ENCODE assay signal across 13 cellular contexts in the genomic region with DNA sequence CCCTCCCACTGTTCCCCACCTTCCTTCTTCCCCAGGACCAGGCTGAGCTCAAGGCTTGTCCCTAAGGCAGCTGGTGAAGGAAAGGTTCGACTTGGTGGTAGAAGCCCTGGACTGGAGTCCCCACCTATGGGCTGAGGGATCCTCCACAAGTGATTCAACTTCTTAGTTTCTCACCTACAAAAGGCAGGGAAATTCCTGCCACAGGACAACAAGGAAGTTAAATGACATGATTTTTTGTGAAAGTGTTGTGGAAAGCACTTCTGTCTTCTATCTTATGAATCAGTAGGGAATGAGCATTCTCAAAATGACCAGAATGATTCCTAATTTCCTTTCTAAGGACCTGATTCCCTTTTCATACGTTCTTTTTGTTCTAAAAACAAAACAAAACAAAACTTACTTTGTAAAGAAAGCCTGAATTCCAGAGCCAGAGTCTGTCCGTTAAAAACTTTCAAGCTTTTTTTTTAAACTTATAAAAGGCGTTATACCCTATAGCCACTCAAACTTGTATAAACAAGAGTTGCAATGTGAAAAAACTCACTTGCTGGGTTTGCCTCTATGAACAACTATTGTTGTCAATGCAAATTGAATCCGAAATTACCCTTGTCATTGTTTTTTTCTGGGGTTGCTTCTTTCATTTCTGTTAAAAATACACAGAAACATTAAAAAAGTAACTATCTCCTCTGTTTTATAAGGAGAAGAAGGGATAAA. TPM values are rescaled to one million over a fixed set of nuclear protein-coding genes. Genes with fewer than 3 reads are reported as not detected.
DNase-seq lines count a peak whose midpoint lies in the region; ATAC-seq, FAIRE-seq and TF ChIP-seq lines count a peak whose summit lies in the region.
"Had no signal": no experiment of that assay in that cellular context is flagged by ENCODE, and none has a peak within 500 bp of the region (broad histone marks: within the 10 kb centered on the region; RNA-seq: fewer than 3 reads in every experiment).

No MANE protein-coding gene starts in this region.

- H2BK5ac ChIP-seq in mesenchymal stem cell (ENCODE audit: low read depth, low read length, poor library complexity, severe bottlenecking), result no peak overlapping the region

- no peak overlapping the region for H2AFZ ChIP-seq in mesenchymal stem cell (ENCODE audit: low read depth, low read length)

- peak overlapping the region; percentile 87 for H3K9ac ChIP-seq in mesenchymal stem cell (ENCODE audit: low read length)

- H3K27ac ChIP-seq in mesenchymal stem cell (ENCODE audit: low read length, poor library complexity, severe bottlenecking), result no peak overlapping the region
- H3K27ac ChIP-seq: right atrium auricular region had no signal

- H3K4me2 ChIP-seq in mesenchymal stem cell (ENCODE audit: low read length, poor library complexity, severe bottlenecking), result no peak overlapping the region

- peak overlapping the region in 1 of 2 experiments; percentile 77 for H3K4ac ChIP-seq in mesenchymal stem cell (ENCODE audit: low read depth in 1 of 2, low read length in 2 of 2)

- H2AK5ac ChIP-seq in mesenchymal stem cell (ENCODE audit: low read length, severe bottlenecking), result peak overlapping the region; percentile 96

- H3K4me1 Mint-ChIP-seq in naive thymus-derived CD8-positive, alpha-beta T cell, result no peaks in the 10 kb centered on the region
- H3K4me1 Mint-ChIP-seq: T-helper 17 cell had no signal

- no peak for FAIRE-seq in H54 (lab: Jason Lieb, UNC)
- FAIRE-seq: HTR-8/SVneo, islet of Langerhans had no signal

- peaks cover 5 to 15% (median 9%) of the 10 kb centered on the region in 5 donors for H3K27me3 Mint-ChIP-seq in naive thymus-derived CD8-positive, alpha-beta T cell

- H2BK15ac ChIP-seq in mesenchymal stem cell (ENCODE audit: low read depth, poor library complexity, severe bottlenecking), result no peak overlapping the region

- no peaks in the 10 kb centered on the region for H3K9me3 Mint-ChIP-seq in naive thymus-derived CD8-positive, alpha-beta T cell

- H4K91ac ChIP-seq in mesenchymal stem cell (ENCODE audit: low read length), result no peak overlapping the region

- no peak overlapping the region for H4K8ac ChIP-seq in mesenchymal stem cell (ENCODE audit: low read length)

- peak overlapping the region in 1 of 2 experiments; percentile 35 for H3K14ac ChIP-seq in mesenchymal stem cell (ENCODE audit: low read length in 2 of 2)

- no peaks in the 10 kb centered on the region for H3K27me3 ChIP-seq in mesenchymal stem cell (ENCODE audit: control insufficient read depth in 1 of 2, insufficient read depth in 1 of 2, low read length in 2 of 2)
- H3K27me3 ChIP-seq: right atrium auricular region had no signal

- no peak for DNase-seq in mesenchymal stem cell
- DNase-seq in NCI-H1417 (lab: John Stamatoyannopoulos, UW), result no peak
- no peak for DNase-seq in H54 (ENCODE audit: insufficient read length, low spot score)
- DNase-seq in naive thymus-derived CD8-positive, alpha-beta T cell, result no peak
- DNase-seq: T-helper 17 cell had no signal

- POLR2A ChIA-PET in naive thymus-derived CD8-positive, alpha-beta T cell (lab: Charles Lee), result no interaction called here

- H3K36me3 Mint-ChIP-seq in naive thymus-derived CD8-positive, alpha-beta T cell, result no peaks in the 10 kb centered on the region

- WGBS in mesenchymal stem cell, result 78% methylated on average over 5 of the region's 5 CpGs

- peak overlapping the region in 1 of 2 experiments; percentile 92 for H3K18ac ChIP-seq in mesenchymal stem cell (ENCODE audit: low read depth in 1 of 2, low read length in 2 of 2)

- no peak for TF ChIP-seq POLR2A in H54 (IDR thresholded peaks at IDR 0.05; ENCODE audit: low read depth, low read length)

- H3K4me3 ChIP-seq in mesenchymal stem cell (ENCODE audit: insufficient read depth in 1 of 2, low read depth in 1 of 2, low read length in 2 of 2), result no peak overlapping the region
- H3K4me3 ChIP-seq: right atrium auricular region had no signal

- peak; percentile 32 for ATAC-seq in GM18511 (IDR thresholded peaks at IDR 0.05; ENCODE audit: unreplicated experiment)
- peak; percentile 37 for ATAC-seq in GM21447 (IDR thresholded peaks at IDR 0.05; ENCODE audit: unreplicated experiment)
- peak; percentile 18 for ATAC-seq in HG03565 (IDR thresholded peaks at IDR 0.05; ENCODE audit: unreplicated experiment)
- no peak for ATAC-seq in HG03457 (IDR thresholded peaks at IDR 0.05; ENCODE audit: unreplicated experiment)
- ATAC-seq in naive thymus-derived CD8-positive, alpha-beta T cell, result no peak

- H3K36me3 ChIP-seq in mesenchymal stem cell (ENCODE audit: control insufficient read depth in 1 of 2, insufficient read depth in 2 of 2, low read depth in 1 of 2, low read length in 2 of 2), result peaks cover 2 to 3% of the 10 kb centered on the region in 2 experiments
- H3K36me3 ChIP-seq: right atrium auricular region had no signal

- peaks cover 10% of the 10 kb centered on the region for H3K4me1 ChIP-seq in mesenchymal stem cell (ENCODE audit: control insufficient read depth, insufficient read depth, low read depth, low read length)
- H3K4me1 ChIP-seq: right atrium auricular region had no signal

- H3K9me3 ChIP-seq in mesenchymal stem cell (ENCODE audit: control insufficient read depth, low read length), result no peaks in the 10 kb centered on the region
- H3K9me3 ChIP-seq: right atrium auricular region had no signal

- H2BK12ac ChIP-seq in mesenchymal stem cell (ENCODE audit: low read length in 2 of 2), result peak overlapping the region in 1 of 2 experiments; percentile 70

- H3K4me3 Mint-ChIP-seq in naive thymus-derived CD8-positive, alpha-beta T cell, result no peak overlapping the region
- H3K4me3 Mint-ChIP-seq: T-helper 17 cell had no signal

- no peak overlapping the region for H2BK120ac ChIP-seq in mesenchymal stem cell (ENCODE audit: low read depth, low read length)

- H3K79me1 ChIP-seq in mesenchymal stem cell (replicated peaks; ENCODE audit: low read length, poor library complexity, severe bottlenecking), result no peaks in the 10 kb centered on the region

- H3K23ac ChIP-seq in mesenchymal stem cell (ENCODE audit: low read length in 2 of 2), result no peak overlapping the region

- no peak overlapping the region for H3K27ac Mint-ChIP-seq in naive thymus-derived CD8-positive, alpha-beta T cell
- H3K27ac Mint-ChIP-seq: T-helper 17 cell had no signal

RNA-seq across cellular contexts. Expression of a gene that starts 12.2 kb away (rescaled TPM):
- 0.99 TPM for polyA plus RNA-seq in mesenchymal stem cell (2013, experiment 1 of 2)
- 1.00 TPM for polyA plus RNA-seq in mesenchymal stem cell (2013, experiment 2 of 2)
- not detected for total RNA-seq in naive thymus-derived CD8-positive, alpha-beta T cell
- not detected for polyA plus RNA-seq in naive thymus-derived CD8-positive, alpha-beta T cell
- total RNA-seq: NCI-H460 had no signal

Comparison
In these comparisons a context has a peak if more than half of its experiments do, and no peak if none do; other contexts are left out.
1. ATAC-seq: peak in GM18511 (single experiment), GM21447 (single experiment) and HG03565 (single experiment); none in HG03457 (single experiment) and naive thymus-derived CD8-positive, alpha-beta T cell (0 of 2).